Comparison of ENCODE assay signal across 8 cellular contexts in genomic region chr2:9003366-9003615, GRCh38. TPM values are rescaled to one million over a fixed set of nuclear protein-coding genes. Genes with fewer than 3 reads are reported as not detected.
DNase-seq lines count a peak whose midpoint lies in the region; ATAC-seq and TF ChIP-seq lines count a peak whose summit lies in the region.

No MANE protein-coding gene starts in this region.

- DNase-seq in T-helper 22 cell (ENCODE audit: low read depth) (peak; percentile 1), iPS DF 6.9 (ENCODE audit: low read depth, low spot score) (no peak), NCI-H446 (lab: John Stamatoyannopoulos, UW) (no peak), sciatic nerve (ENCODE audit: low spot score) (no peak)

- H3K9ac ChIP-seq in skeletal muscle tissue (ENCODE audit: low read depth in 1 of 3, low read length in 3 of 3), result peak overlapping the region in 1 of 3 donors; percentile 71

- H3K9me3 ChIP-seq in iPS DF 6.9 (ENCODE audit: control insufficient read depth, insufficient read depth, low read length) (no peaks in the 10 kb centered on the region; the same call in 1 of the 2 replicates), skeletal muscle tissue (ENCODE audit: control insufficient read depth in 3 of 3, low read length in 3 of 3) (no peaks in the 10 kb centered on the region)

- no peak for TF ChIP-seq CTCF in GM12875 (IDR thresholded peaks at IDR 0.05; ENCODE audit: borderline replicate concordance, insufficient read depth, low read depth, low read length)

- no peak overlapping the region for H3K27ac ChIP-seq in iPS DF 6.9 (ENCODE audit: low read length)
- H3K27ac ChIP-seq in skeletal muscle tissue (ENCODE audit: low read depth, low read length), result no peak overlapping the region

- H3K27me3 ChIP-seq in iPS DF 6.9 (ENCODE audit: control insufficient read depth, insufficient read depth, low read length) (no peaks in the 10 kb centered on the region), skeletal muscle tissue (ENCODE audit: control insufficient read depth in 3 of 3, insufficient read depth in 3 of 3, low read length in 3 of 3) (peaks cover 0 to 5% (median 4%) of the 10 kb centered on the region in 3 donors)

- intact Hi-C loops in sciatic nerve (cut with DNase I), result loop anchor here (5.0 kb wide), 1 partner anchor 126 kb away; no protein-coding TSS in a partner anchor

- H3K36me3 ChIP-seq in iPS DF 6.9 (ENCODE audit: control insufficient read depth, insufficient read depth, low read length), result no peaks in the 10 kb centered on the region
- no peaks in the 10 kb centered on the region for H3K36me3 ChIP-seq in skeletal muscle tissue (ENCODE audit: control insufficient read depth in 3 of 3, insufficient read depth in 3 of 3, low read length in 3 of 3)

- H3K4me3 ChIP-seq in GM12875 (ENCODE audit: low read depth, low read length), result peak overlapping the region; percentile 51
- H3K4me3 ChIP-seq in iPS DF 6.9 (ENCODE audit: low read length), result peak overlapping the region; percentile 88
- H3K4me3 ChIP-seq in skeletal muscle tissue (ENCODE audit: low read length in 3 of 3), result peak overlapping the region; percentile 60 to 72 (median 67)

- no peak for ATAC-seq in sciatic nerve
- ATAC-seq in HG03565 (IDR thresholded peaks at IDR 0.05; ENCODE audit: unreplicated experiment), result no peak
- no peak for ATAC-seq in HG03457 (IDR thresholded peaks at IDR 0.05; ENCODE audit: unreplicated experiment)

- H3K4me1 ChIP-seq in iPS DF 6.9 (ENCODE audit: control insufficient read depth, insufficient read depth, low read length) (no peaks in the 10 kb centered on the region), skeletal muscle tissue (ENCODE audit: control insufficient read depth in 3 of 3, insufficient read depth in 3 of 3, low read length in 3 of 3) (peaks cover 8 to 10% (median 9%) of the 10 kb centered on the region in 3 donors)

- WGBS in iPS DF 6.9 (ENCODE audit: insufficient coverage, insufficient read length), result no CpG with 5 or more reads among the region's 25 CpGs

RNA-seq across cellular contexts. Expression of gene MBOAT2, which starts 0.2 kb away (rescaled TPM):
- 54.3 TPM for total RNA-seq in skeletal muscle tissue
- total RNA-seq in sciatic nerve, result 67.6 TPM
